27 cellular contexts compared by ENCODE assay signal in genomic region chr20:38889050-38889449, GRCh38. TPM values are rescaled to one million over a fixed set of nuclear protein-coding genes. Genes with fewer than 3 reads are reported as not detected.
A peak's percentile ranks its signal among the peaks of the same experiment; 100 is the strongest.
DNase-seq lines count a peak whose midpoint lies in the region; ATAC-seq, FAIRE-seq and TF ChIP-seq lines count a peak whose summit lies in the region.
"Had no signal": no experiment of that assay in that cellular context is flagged by ENCODE, and none has a peak within 500 bp of the region (broad histone marks: within the 10 kb centered on the region; RNA-seq: fewer than 3 reads in every experiment).

No MANE protein-coding gene starts in this region.

- H3K79me2 ChIP-seq in MM.1S (ENCODE audit: low read length) (peaks cover 68% of the 10 kb centered on the region), K562 (ENCODE audit: control insufficient read depth, insufficient read depth, low read length) (no peaks in the 10 kb centered on the region)

- H3K27me3 Mint-ChIP-seq in activated CD8-positive, alpha-beta memory T cell treated with anti-CD3 and anti-CD28 coated beads, Interleukin-2, amount 10 ng/mL, durations not matched to agents 7 days and 5 days: no peaks in the 10 kb centered on the region
- H3K27me3 Mint-ChIP-seq in stimulated activated memory B cell treated with anti-CD40 and anti-IgM and Interleukin-4, amounts not matched to agents 10 μg/mL and 1 μg/mL and 100 μg/mL, for 72 hours: no peaks in the 10 kb centered on the region

- H3K27me3 ChIP-seq in MM.1S (replicated peaks; ENCODE audit: insufficient read depth, low read length): no peaks in the 10 kb centered on the region
- H3K27me3 ChIP-seq in K562 (ENCODE audit: control insufficient read depth in 2 of 2, insufficient read depth in 2 of 2, low read length in 2 of 2): no peaks in the 10 kb centered on the region
- H3K27me3 ChIP-seq: BE2C, cardiac muscle cell had no signal

- H3K4me1 ChIP-seq in MM.1S (ENCODE audit: low read length) (peaks cover 41% of the 10 kb centered on the region), K562 (replicated peaks in 1 of 2; ENCODE audit: control insufficient read depth in 2 of 2, insufficient read depth in 2 of 2, low read length in 2 of 2) (peaks cover 14 to 21% of the 10 kb centered on the region in 2 experiments)
- H3K4me1 ChIP-seq: SJSA1, upper lobe of right lung had no signal

- in situ Hi-C loops in K562 (cut with MboI): no loop called here

- CTCF ChIA-PET in activated CD8-positive, alpha-beta memory T cell treated with anti-CD3 and anti-CD28 coated beads, Interleukin-2, amount 10 ng/mL, durations not matched to agents 7 days and 5 days (lab: Charles Lee): interaction anchor here (1.9 kb wide), 1 partner anchor 12 kb away, joined by 4 read pairs; no protein-coding TSS in a partner anchor
- CTCF ChIA-PET in K562 (lab: Yijun Ruan, JAX; ENCODE audit: low intra/inter-chr PET ratio): no interaction called here

- H3F3A ChIP-seq in MM.1S (ENCODE audit: insufficient read depth, low read length): peaks cover 46% of the 10 kb centered on the region

- no peak for ATAC-seq in activated CD8-positive, alpha-beta memory T cell treated with anti-CD3 and anti-CD28 coated beads, Interleukin-2, amount 10 ng/mL, durations not matched to agents 7 days and 5 days
- no peak for ATAC-seq in K562
- ATAC-seq in stimulated activated memory B cell treated with anti-CD40 and anti-IgM and Interleukin-4, amounts not matched to agents 10 μg/mL and 1 μg/mL and 100 μg/mL, for 72 hours: no peak
- ATAC-seq: lower lobe of right lung, Panc1, sciatic nerve, upper lobe of right lung had no signal

- TF ChIP-seq RAD21 in K562 (CRISPR knock-in tag; conservative IDR thresholded peaks at IDR 0.05 in 1 of 2, IDR thresholded peaks at IDR 0.05 in 1 of 2): no peak

- peak overlapping the region; percentile 6; the same call in 1 of the 2 replicates for H3K27ac ChIP-seq in MM.1S (ENCODE audit: low read length)
- H3K27ac ChIP-seq in K562 (ENCODE audit: extremely low read depth, low read depth, low read length): no peak overlapping the region
- H3K27ac ChIP-seq: cardiac muscle cell, KMS-11, lower lobe of right lung, SJSA1, upper lobe of right lung, WERI-Rb-1 had no signal

- 51% methylated on average over 2 of the region's 2 CpGs for WGBS in K562 (ENCODE audit: insufficient coverage, low coverage, missing lambda C conversion rate)

- peak overlapping the region; percentile 40 for H3K27ac Mint-ChIP-seq in activated CD8-positive, alpha-beta memory T cell treated with anti-CD3 and anti-CD28 coated beads, Interleukin-2, amount 10 ng/mL, durations not matched to agents 7 days and 5 days
- peak overlapping the region; percentile 98 for H3K27ac Mint-ChIP-seq in stimulated activated memory B cell treated with anti-CD40 and anti-IgM and Interleukin-4, amounts not matched to agents 10 μg/mL and 1 μg/mL and 100 μg/mL, for 72 hours
- H3K27ac Mint-ChIP-seq: dendritic cell treated with granulocyte-macrophage colony-stimulating factor and Interleukin-4, amounts not matched to agents 40 ng/mL and 50 ng/mL, for 4 days had no signal

- H3K4me3 ChIP-seq in MM.1S (ENCODE audit: low read length) (no peak overlapping the region), K562 (no peak overlapping the region)
- H3K4me3 ChIP-seq: cardiac muscle cell, lower lobe of right lung, SJSA1, upper lobe of right lung had no signal

- H3K9ac ChIP-seq in MM.1S (ENCODE audit: low read length) (no peak overlapping the region), K562 (ENCODE audit: insufficient read depth in 1 of 2, low read depth in 2 of 2, low read length in 2 of 2) (no peak overlapping the region)
- H3K9ac ChIP-seq: KMS-11 had no signal

- no peak for DNase-seq in activated CD8-positive, alpha-beta memory T cell treated with anti-CD3 and anti-CD28 coated beads, Interleukin-2, amount 10 ng/mL, durations not matched to agents 7 days and 5 days
- DNase-seq in activated CD8-positive, alpha-beta memory T cell treated with anti-CD3 and anti-CD28 coated beads for 24 hours: no peak
- DNase-seq in MM.1S (no peak), K562 (ENCODE audit: extremely low read depth in 1 of 4, low spot score in 3 of 4) (no peak), NCI-H226 (no peak), SIG-M5 (lab: John Stamatoyannopoulos, UW) (no peak), retina (no peak)
- DNase-seq: activated CD4-positive, alpha-beta T cell treated with anti-CD3 and anti-CD28 coated beads, Interleukin-2, amount 50 U/mL, for 1 hour; activated naive CD4-positive, alpha-beta T cell treated with Interleukin-2 at 50 U/mL for 16 hours; aorta; Calu3; DND-41; kidney; lower lobe of right lung; NCI-H1436; NCI-H510A treated with DMSO at 0.1 percent for 48 hours; WERI-Rb-1 had no signal

- no peaks in the 10 kb centered on the region for H3K9me3 Mint-ChIP-seq in activated CD8-positive, alpha-beta memory T cell treated with anti-CD3 and anti-CD28 coated beads, Interleukin-2, amount 10 ng/mL, durations not matched to agents 7 days and 5 days (ENCODE audit: low read depth)
- peaks cover 7% of the 10 kb centered on the region for H3K9me3 Mint-ChIP-seq in stimulated activated memory B cell treated with anti-CD40 and anti-IgM and Interleukin-4, amounts not matched to agents 10 μg/mL and 1 μg/mL and 100 μg/mL, for 72 hours
- H3K9me3 Mint-ChIP-seq: neural crest cell had no signal

- no peak overlapping the region for H2AFZ ChIP-seq in MM.1S (ENCODE audit: low read length)
- no peak overlapping the region for H2AFZ ChIP-seq in K562 (ENCODE audit: low read depth, low read length)

- TF ChIP-seq CTCF in MM.1S (IDR thresholded peaks at IDR 0.05; ENCODE audit: low read length) (no peak), K562 (IDR thresholded peaks at IDR 0.05 in 2 of 3, conservative IDR thresholded peaks at IDR 0.05 in 1 of 3; ENCODE audit: insufficient read depth in 2 of 3, low read depth in 1 of 3, low read length in 3 of 3) (no peak)

- no TSS peak for BruUV-seq in K562 (replicated peaks; lab: Mats Ljungman, UMichigan)

- H3K9me2 ChIP-seq in MM.1S (replicated peaks; ENCODE audit: insufficient read depth, low read length): no peaks in the 10 kb centered on the region

- H3K36me3 ChIP-seq in MM.1S (replicated peaks; ENCODE audit: insufficient read depth, low read length): no peaks in the 10 kb centered on the region
- H3K36me3 ChIP-seq in K562 (ENCODE audit: control insufficient read depth, insufficient read depth, low read length): no peaks in the 10 kb centered on the region
- H3K36me3 ChIP-seq: cardiac muscle cell, lower lobe of right lung, SJSA1, upper lobe of right lung, WERI-Rb-1 had no signal

- peaks cover 17% of the 10 kb centered on the region for H3K36me3 Mint-ChIP-seq in activated CD8-positive, alpha-beta memory T cell treated with anti-CD3 and anti-CD28 coated beads, Interleukin-2, amount 10 ng/mL, durations not matched to agents 7 days and 5 days
- peaks cover 48% of the 10 kb centered on the region for H3K36me3 Mint-ChIP-seq in stimulated activated memory B cell treated with anti-CD40 and anti-IgM and Interleukin-4, amounts not matched to agents 10 μg/mL and 1 μg/mL and 100 μg/mL, for 72 hours

- peaks cover 9% of the 10 kb centered on the region for H3K9me1 ChIP-seq in K562 (ENCODE audit: control insufficient read depth, insufficient read depth, low read length)

- H3K9me3 ChIP-seq in MM.1S (replicated peaks; ENCODE audit: insufficient read depth, low read length) (no peaks in the 10 kb centered on the region), K562 (replicated peaks; ENCODE audit: control insufficient read depth, insufficient read depth, low read depth, low read length) (no peaks in the 10 kb centered on the region)
- H3K9me3 ChIP-seq: BE2C, lower lobe of right lung, SJSA1, upper lobe of right lung had no signal

- FAIRE-seq in K562 (lab: Jason Lieb, UNC): no peak
- FAIRE-seq: kidney had no signal

- no peak overlapping the region for H3K4me3 Mint-ChIP-seq in activated CD8-positive, alpha-beta memory T cell treated with anti-CD3 and anti-CD28 coated beads, Interleukin-2, amount 10 ng/mL, durations not matched to agents 7 days and 5 days
- no peak overlapping the region for H3K4me3 Mint-ChIP-seq in stimulated activated memory B cell treated with anti-CD40 and anti-IgM and Interleukin-4, amounts not matched to agents 10 μg/mL and 1 μg/mL and 100 μg/mL, for 72 hours
- H3K4me3 Mint-ChIP-seq: dendritic cell treated with granulocyte-macrophage colony-stimulating factor and Interleukin-4, amounts not matched to agents 40 ng/mL and 50 ng/mL, for 4 days; neural crest cell had no signal

- TF ChIP-seq POLR2A in K562 (conservative IDR thresholded peaks at IDR 0.05): no peak

- POLR2A ChIA-PET in K562 (lab: Yijun Ruan, JAX): interaction anchor here (0.7 to 1.2 kb wide), 3 partner anchors 9 to 91 kb away, joined by 3 to 5 read pairs (median 3); no protein-coding TSS in a partner anchor

- H3K4me1 Mint-ChIP-seq in activated CD8-positive, alpha-beta memory T cell treated with anti-CD3 and anti-CD28 coated beads, Interleukin-2, amount 10 ng/mL, durations not matched to agents 7 days and 5 days: peaks cover 61% of the 10 kb centered on the region
- peaks cover 79% of the 10 kb centered on the region for H3K4me1 Mint-ChIP-seq in stimulated activated memory B cell treated with anti-CD40 and anti-IgM and Interleukin-4, amounts not matched to agents 10 μg/mL and 1 μg/mL and 100 μg/mL, for 72 hours

- intact Hi-C loops in K562 (cut with micrococcal nuclease): no loop called here

- H3K4me2 ChIP-seq in MM.1S (ENCODE audit: low read depth, low read length): no peak overlapping the region
- H3K4me2 ChIP-seq in K562 (ENCODE audit: insufficient read depth, low read length): no peak overlapping the region; the same call in 1 of the 2 replicates
- H3K4me2 ChIP-seq: KMS-11 had no signal

- no peak for TF ChIP-seq EP300 in K562 (IDR thresholded peaks at IDR 0.05; ENCODE audit: low read length)

- H4K20me1 ChIP-seq in MM.1S (ENCODE audit: insufficient read depth, low read length) (no peaks in the 10 kb centered on the region), K562 (replicated peaks; ENCODE audit: control insufficient read depth, insufficient read depth, low read length) (peaks cover 10% of the 10 kb centered on the region)

RNA-seq across cellular contexts. Expression of gene FAM83D, which starts 37.2 kb away (rescaled TPM):
- total RNA-seq in activated CD8-positive, alpha-beta memory T cell treated with anti-CD3 and anti-CD28 coated beads, Interleukin-2, amount 10 ng/mL, durations not matched to agents 7 days and 5 days: 10 to 100 TPM; 23.1 to 28.4 TPM
- 59.8 and 69.3 TPM in 2 replicates for total RNA-seq in K562 (2011; cell fraction: chromatin; rRNA removed; ENCODE audit: low replicate concordance)
- total RNA-seq in K562 (2011; cell fraction: nucleolus; rRNA removed): 58.9 and 62.4 TPM in 2 replicates
- total RNA-seq in K562 (2011; cell fraction: nucleoplasm; rRNA removed): 44.0 and 52.1 TPM in 2 replicates
- 43.5 and 64.6 TPM in 2 replicates for total RNA-seq in K562 (2014; rRNA removed)
- total RNA-seq in K562 (2014; rRNA removed; fragmentation: Illumina TruSeq; extraction: Trizol): 46.0 and 47.2 TPM in 2 replicates
- 38.6 TPM in 2 replicates for total RNA-seq in K562 (2015; rRNA removed; fragmentation: Illumina TruSeq; extraction: Trizol)
- 51.9 and 55.6 TPM in 2 replicates for total RNA-seq in K562 (2021)
- 66.1 and 79.6 TPM in 2 replicates for polyA plus RNA-seq in K562 (2011; rRNA removed)
- polyA plus RNA-seq in K562 (2011; cell fraction: cytosol; rRNA removed): 57.6 and 77.4 TPM in 2 replicates
- 90.7 and 94.9 TPM in 2 replicates for polyA plus RNA-seq in K562 (2011; cell fraction: nucleus; rRNA removed)
- 17.9 and 30.5 TPM in 2 replicates for polyA plus RNA-seq in K562 (2012)
- polyA plus RNA-seq in K562 (2014; fragmentation: Illumina TruSeq; extraction: Trizol): 57.5 and 64.1 TPM in 2 replicates
- 1 to 10 TPM; 8.2 to 9.9 TPM for polyA plus RNA-seq in K562 (2014; fragmentation: Nextera tagmentation; extraction: Ambion mirVana)
- 35.6 and 56.1 TPM in 2 replicates for polyA plus RNA-seq in K562 (2014; rRNA removed)
- polyA minus RNA-seq in K562 (2011; rRNA and poly(A)+ RNA removed): 67.6 and 82.6 TPM in 2 replicates
- 36.9 and 40.1 TPM in 2 replicates for polyA minus RNA-seq in K562 (2011; cell fraction: cytosol; rRNA and poly(A)+ RNA removed)
- polyA minus RNA-seq in K562 (2011; cell fraction: nucleus; rRNA and poly(A)+ RNA removed): 46.3 and 57.0 TPM in 2 replicates
